8 cellular contexts compared by ENCODE assay signal in the genomic region with DNA sequence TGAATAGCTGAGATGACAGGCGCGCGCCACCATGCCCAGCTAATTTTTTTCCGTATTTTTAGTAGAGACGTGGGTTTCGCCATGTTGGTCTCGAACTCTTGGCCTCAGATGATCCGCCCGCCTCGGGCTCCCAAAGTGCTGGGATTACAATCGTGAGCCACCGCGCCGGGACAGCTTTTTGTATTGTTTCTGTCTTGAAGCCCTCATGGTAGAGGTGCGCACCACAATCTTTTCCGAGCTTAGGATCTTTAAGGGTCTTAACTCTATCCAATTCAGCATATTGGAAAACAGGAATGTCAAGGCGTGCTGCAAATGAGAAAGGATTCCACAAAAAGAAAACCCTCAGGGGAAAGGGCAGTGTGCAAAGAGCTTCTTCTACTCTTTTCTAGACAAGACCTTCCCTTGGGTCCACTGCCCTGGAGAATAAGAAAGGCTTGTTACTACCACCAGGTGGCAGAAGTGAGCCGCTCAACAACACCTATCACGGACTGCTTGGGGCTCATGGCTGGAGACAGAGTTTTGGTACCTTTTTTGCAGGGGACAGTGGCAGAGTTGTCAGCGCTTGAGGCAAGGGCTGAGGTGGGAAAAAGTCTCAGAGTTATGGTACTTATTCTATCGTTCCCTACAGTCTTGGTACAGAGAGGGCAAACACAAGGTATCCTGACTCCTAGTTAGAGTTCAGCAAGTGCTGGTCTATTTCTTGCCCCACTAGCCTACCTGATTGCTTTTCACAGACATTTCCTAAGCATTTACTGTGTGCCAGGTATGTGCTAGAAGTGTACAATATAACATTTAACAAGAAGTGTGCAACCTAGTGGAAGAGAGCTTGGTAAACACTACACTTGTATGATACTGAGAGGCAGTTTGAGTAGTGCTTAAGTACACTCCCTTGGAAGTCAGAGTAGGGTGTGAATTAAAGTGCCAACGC. TPM values are rescaled to one million over a fixed set of nuclear protein-coding genes. Genes with fewer than 3 reads are reported as not detected.
A peak's percentile ranks its signal among the peaks of the same experiment; 100 is the strongest.
DNase-seq lines count a peak whose midpoint lies in the region; ATAC-seq and TF ChIP-seq lines count a peak whose summit lies in the region.

No MANE protein-coding gene starts in this region.

- 59% methylated on average over 22 of the region's 22 CpGs for WGBS in liver

- H3K27me3 ChIP-seq in liver (ENCODE audit: control insufficient read depth in 4 of 4, insufficient read depth in 4 of 4, low read length in 3 of 4): no peaks in the 10 kb centered on the region

- TF ChIP-seq CTCF in coronary artery (IDR thresholded peaks at IDR 0.05): peak; percentile 65
- peak; percentile 89 for TF ChIP-seq CTCF in liver (IDR thresholded peaks at IDR 0.05; ENCODE audit: low read depth, low read length, missing input control)

- H3K4me3 ChIP-seq in coronary artery: no peak overlapping the region
- H3K4me3 ChIP-seq in liver (ENCODE audit: low read depth in 1 of 3, low read length in 3 of 3): no peak overlapping the region

- no peaks in the 10 kb centered on the region for H3K9me3 ChIP-seq in liver (ENCODE audit: control insufficient read depth in 4 of 4, low read length in 3 of 4)

- peaks cover 0 to 2% (median 0%) of the 10 kb centered on the region in 4 donors for H3K4me1 ChIP-seq in liver (ENCODE audit: control insufficient read depth in 4 of 4, insufficient read depth in 4 of 4, low read length in 3 of 4)

- DNase-seq in DMS79 treated with DMSO at 0.1 percent for 48 hours (lab: John Stamatoyannopoulos, UW) (peak; percentile 50), DMS79 (lab: John Stamatoyannopoulos, UW) (no peak), NCI-H526 treated with DMSO at 0.1 percent for 48 hours (lab: John Stamatoyannopoulos, UW) (peak; percentile 62), coronary artery (ENCODE audit: low spot score) (peak; percentile 83)
- DNase-seq in activated CD4-positive, alpha-beta T cell treated with anti-CD3 and anti-CD28 coated beads for 48 hours: peak; percentile 88
- peak; percentile 54 to 79 (median 65) for DNase-seq in stimulated activated CD4-positive, alpha-beta T cell treated with anti-CD3 and anti-CD28 coated beads, TNF-alpha, amount 100 ng/mL, for 4 hours (ENCODE audit: low read depth in 3 of 3)

- ATAC-seq in HG03442 (IDR thresholded peaks at IDR 0.05; ENCODE audit: unreplicated experiment): peak; percentile 61

- H3K9ac ChIP-seq in liver (ENCODE audit: low read depth in 1 of 2, low read length in 2 of 2): no peak overlapping the region

- H3K36me3 ChIP-seq in liver (ENCODE audit: control insufficient read depth in 4 of 4, insufficient read depth in 3 of 4, low read depth in 1 of 4, low read length in 3 of 4): no peaks in the 10 kb centered on the region

- no peak overlapping the region for H3K27ac ChIP-seq in coronary artery
- no peak overlapping the region for H3K27ac ChIP-seq in liver (ENCODE audit: low read depth in 1 of 2, low read length in 2 of 2)

- peak; percentile 98 to 99 for TF ChIP-seq RAD21 in liver (IDR thresholded peaks at IDR 0.05)

TF ChIP-seq in liver, 16 proteins besides CTCF, POLR2A, EP300 and RAD21:
- TF ChIP-seq SP1 (IDR thresholded peaks at IDR 0.05) (no peak), NR2F2 (IDR thresholded peaks at IDR 0.05) (no peak), HNF4G (IDR thresholded peaks at IDR 0.05) (no peak), HNF4A (conservative IDR thresholded peaks at IDR 0.05) (no peak), FOXA1 (IDR thresholded peaks at IDR 0.05) (no peak), JUND (IDR thresholded peaks at IDR 0.05) (no peak), EGR1 (IDR thresholded peaks at IDR 0.05; ENCODE audit: low read depth in 2 of 2) (no peak), RXRA (IDR thresholded peaks at IDR 0.05) (no peak), TAF1 (conservative IDR thresholded peaks at IDR 0.05) (no peak), GABPA (IDR thresholded peaks at IDR 0.05 in 1 of 2, conservative IDR thresholded peaks at IDR 0.05 in 1 of 2) (no peak), FOXA2 (IDR thresholded peaks at IDR 0.05) (no peak), YY1 (IDR thresholded peaks at IDR 0.05) (no peak)
- TF ChIP-seq, protein P1, sequence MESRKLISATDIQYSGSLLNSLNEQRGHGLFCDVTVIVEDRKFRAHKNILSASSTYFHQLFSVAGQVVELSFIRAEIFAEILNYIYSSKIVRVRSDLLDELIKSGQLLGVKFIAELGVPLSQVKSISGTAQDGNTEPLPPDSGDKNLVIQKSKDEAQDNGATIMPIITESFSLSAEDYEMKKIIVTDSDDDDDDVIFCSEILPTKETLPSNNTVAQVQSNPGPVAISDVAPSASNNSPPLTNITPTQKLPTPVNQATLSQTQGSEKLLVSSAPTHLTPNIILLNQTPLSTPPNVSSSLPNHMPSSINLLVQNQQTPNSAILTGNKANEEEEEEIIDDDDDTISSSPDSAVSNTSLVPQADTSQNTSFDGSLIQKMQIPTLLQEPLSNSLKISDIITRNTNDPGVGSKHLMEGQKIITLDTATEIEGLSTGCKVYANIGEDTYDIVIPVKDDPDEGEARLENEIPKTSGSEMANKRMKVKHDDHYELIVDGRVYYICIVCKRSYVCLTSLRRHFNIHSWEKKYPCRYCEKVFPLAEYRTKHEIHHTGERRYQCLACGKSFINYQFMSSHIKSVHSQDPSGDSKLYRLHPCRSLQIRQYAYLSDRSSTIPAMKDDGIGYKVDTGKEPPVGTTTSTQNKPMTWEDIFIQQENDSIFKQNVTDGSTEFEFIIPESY (IDR thresholded peaks at IDR 0.05): no peak
- TF ChIP-seq, protein P2, sequence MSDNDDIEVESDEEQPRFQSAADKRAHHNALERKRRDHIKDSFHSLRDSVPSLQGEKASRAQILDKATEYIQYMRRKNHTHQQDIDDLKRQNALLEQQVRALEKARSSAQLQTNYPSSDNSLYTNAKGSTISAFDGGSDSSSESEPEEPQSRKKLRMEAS (IDR thresholded peaks at IDR 0.05): no peak
- TF ChIP-seq, protein P3, sequence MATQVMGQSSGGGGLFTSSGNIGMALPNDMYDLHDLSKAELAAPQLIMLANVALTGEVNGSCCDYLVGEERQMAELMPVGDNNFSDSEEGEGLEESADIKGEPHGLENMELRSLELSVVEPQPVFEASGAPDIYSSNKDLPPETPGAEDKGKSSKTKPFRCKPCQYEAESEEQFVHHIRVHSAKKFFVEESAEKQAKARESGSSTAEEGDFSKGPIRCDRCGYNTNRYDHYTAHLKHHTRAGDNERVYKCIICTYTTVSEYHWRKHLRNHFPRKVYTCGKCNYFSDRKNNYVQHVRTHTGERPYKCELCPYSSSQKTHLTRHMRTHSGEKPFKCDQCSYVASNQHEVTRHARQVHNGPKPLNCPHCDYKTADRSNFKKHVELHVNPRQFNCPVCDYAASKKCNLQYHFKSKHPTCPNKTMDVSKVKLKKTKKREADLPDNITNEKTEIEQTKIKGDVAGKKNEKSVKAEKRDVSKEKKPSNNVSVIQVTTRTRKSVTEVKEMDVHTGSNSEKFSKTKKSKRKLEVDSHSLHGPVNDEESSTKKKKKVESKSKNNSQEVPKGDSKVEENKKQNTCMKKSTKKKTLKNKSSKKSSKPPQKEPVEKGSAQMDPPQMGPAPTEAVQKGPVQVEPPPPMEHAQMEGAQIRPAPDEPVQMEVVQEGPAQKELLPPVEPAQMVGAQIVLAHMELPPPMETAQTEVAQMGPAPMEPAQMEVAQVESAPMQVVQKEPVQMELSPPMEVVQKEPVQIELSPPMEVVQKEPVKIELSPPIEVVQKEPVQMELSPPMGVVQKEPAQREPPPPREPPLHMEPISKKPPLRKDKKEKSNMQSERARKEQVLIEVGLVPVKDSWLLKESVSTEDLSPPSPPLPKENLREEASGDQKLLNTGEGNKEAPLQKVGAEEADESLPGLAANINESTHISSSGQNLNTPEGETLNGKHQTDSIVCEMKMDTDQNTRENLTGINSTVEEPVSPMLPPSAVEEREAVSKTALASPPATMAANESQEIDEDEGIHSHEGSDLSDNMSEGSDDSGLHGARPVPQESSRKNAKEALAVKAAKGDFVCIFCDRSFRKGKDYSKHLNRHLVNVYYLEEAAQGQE (IDR thresholded peaks at IDR 0.05): no peak
- TF ChIP-seq, protein P4, sequence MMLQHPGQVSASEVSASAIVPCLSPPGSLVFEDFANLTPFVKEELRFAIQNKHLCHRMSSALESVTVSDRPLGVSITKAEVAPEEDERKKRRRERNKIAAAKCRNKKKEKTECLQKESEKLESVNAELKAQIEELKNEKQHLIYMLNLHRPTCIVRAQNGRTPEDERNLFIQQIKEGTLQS (IDR thresholded peaks at IDR 0.05): no peak

RNA-seq across cellular contexts. Expression of a gene that starts 16.4 kb away (rescaled TPM):
- total RNA-seq in liver: not detected
- not detected for polyA plus RNA-seq in liver

RNA-seq across cellular contexts. Expression of a gene that starts 27.4 kb away (rescaled TPM):
- total RNA-seq in liver: 10 to 100 TPM; 28.4 to 36.5 TPM
- 1 to 10 TPM; 3.8 to 7.9 TPM for polyA plus RNA-seq in liver

RNA-seq across cellular contexts. Expression of a gene that starts 31.2 kb away (rescaled TPM):
- 10 to 100 TPM; 25.4 to 37.0 TPM for total RNA-seq in liver
- polyA plus RNA-seq in liver: 10 to 100 TPM; 17.3 to 18.8 TPM

RNA-seq across cellular contexts. Expression of a gene that starts 53.1 kb away (rescaled TPM):
- total RNA-seq in liver: 10 to 100 TPM; 15.0 to 18.8 TPM
- polyA plus RNA-seq in liver: 10 to 100 TPM; 19.8 to 28.0 TPM

RNA-seq across cellular contexts. Expression of a gene that starts 57.3 kb away (rescaled TPM):
- total RNA-seq in liver: 100 to 1,000 TPM; 118 to 176 TPM
- polyA plus RNA-seq in liver: 100 to 1,000 TPM; 237 to 245 TPM
